Comparison of ENCODE assay signal across 8 cellular contexts in genomic region chr15:64774556-64775523, GRCh38. TPM values are rescaled to one million over a fixed set of nuclear protein-coding genes. Genes with fewer than 3 reads are reported as not detected.
DNase-seq lines count a peak whose midpoint lies in the region; ATAC-seq and TF ChIP-seq lines count a peak whose summit lies in the region.

No MANE protein-coding gene starts in this region.

- H3K4me1 Mint-ChIP-seq in HFFc6 (ENCODE audit: low read depth), result no peaks in the 10 kb centered on the region

- H3K36me3 ChIP-seq in ascending aorta (no peaks in the 10 kb centered on the region), left lung (no peaks in the 10 kb centered on the region), thoracic aorta (no peaks in the 10 kb centered on the region)

- ATAC-seq in left lung (peak; percentile 60), thoracic aorta (ENCODE audit: insufficient number of reproducible peaks, low FRiP score, low read depth) (no peak), GM19324 (IDR thresholded peaks at IDR 0.05; ENCODE audit: low FRiP score, unreplicated experiment) (no peak), GM19023 (IDR thresholded peaks at IDR 0.05; ENCODE audit: unreplicated experiment) (no peak)

- peak overlapping the region; percentile 20; the same call in 1 of the 2 replicates for H3K4me3 Mint-ChIP-seq in HFFc6

- DNase-seq in AG20443 (ENCODE audit: low spot score) (peak; percentile 62), HFFc6 (no peak), ascending aorta (ENCODE audit: low spot score in 2 of 2) (no peak), left lung (peak in 1 of 2 donors; percentile 80), thoracic aorta (ENCODE audit: low spot score) (no peak), SW 1271 (lab: John Stamatoyannopoulos, UW) (no peak)

- H3K9me3 Mint-ChIP-seq in HFFc6, result no peaks in the 10 kb centered on the region

- peaks cover 37% of the 10 kb centered on the region for H3K27me3 Mint-ChIP-seq in HFFc6 (ENCODE audit: insufficient read depth)

- peaks cover 3 to 6% of the 10 kb centered on the region in 2 donors for H3K4me1 ChIP-seq in ascending aorta
- H3K4me1 ChIP-seq in left lung, result peaks cover 7 to 15% of the 10 kb centered on the region in 2 donors
- H3K4me1 ChIP-seq in thoracic aorta (ENCODE audit: control insufficient read depth in 1 of 2, low read depth in 2 of 2), result peaks cover 0 to 9% of the 10 kb centered on the region in 2 donors

- H3K27ac Mint-ChIP-seq in HFFc6, result no peak overlapping the region

- TF ChIP-seq CTCF in HFFc6 (IDR thresholded peaks at IDR 0.05) (no peak), ascending aorta (IDR thresholded peaks at IDR 0.05) (no peak), left lung (IDR thresholded peaks at IDR 0.05) (no peak), thoracic aorta (IDR thresholded peaks at IDR 0.05) (no peak)

- intact Hi-C loops in ascending aorta (cut with DNase I) (no loop called here), left lung (cut with DNase I) (no loop called here)

- H3K27me3 ChIP-seq in ascending aorta (no peaks in the 10 kb centered on the region), left lung (peaks cover 0 to 55% of the 10 kb centered on the region in 2 donors), thoracic aorta (replicated peaks; ENCODE audit: insufficient read depth) (no peaks in the 10 kb centered on the region)

- H3K27ac ChIP-seq in ascending aorta, result no peak overlapping the region
- H3K27ac ChIP-seq in left lung, result peak overlapping the region in 1 of 2 donors; percentile 33
- no peak overlapping the region for H3K27ac ChIP-seq in thoracic aorta

- H3K36me3 Mint-ChIP-seq in HFFc6 (ENCODE audit: low read depth), result no peaks in the 10 kb centered on the region

- H3K4me3 ChIP-seq in ascending aorta (peak overlapping the region; percentile 80 to 85), left lung (peak overlapping the region; percentile 38 to 51), thoracic aorta (peak overlapping the region; percentile 81)

- no peaks in the 10 kb centered on the region for H3K9me3 ChIP-seq in ascending aorta
- H3K9me3 ChIP-seq in left lung, result no peaks in the 10 kb centered on the region
- H3K9me3 ChIP-seq in thoracic aorta, result no peaks in the 10 kb centered on the region

RNA-seq across cellular contexts. Expression of gene RBPMS2, which starts 0.5 kb away (rescaled TPM):
- under 1 TPM in 1 of 6 experiments, not detected in 5; 0.14 TPM for total RNA-seq in HFFc6 (2021; fragmentation: NEBNext Ultra II Directional; extraction: Animal tissue kit (Norgen Biotek cat#: 25700))
- total RNA-seq in ascending aorta, result not detected
- total RNA-seq in left lung, result 1 to 10 TPM; 3.7 to 4.7 TPM
- total RNA-seq in thoracic aorta, result 1 to 10 TPM in 1 of 2 donors, not detected in 1; 4.4 TPM

RNA-seq across cellular contexts. Expression of gene PIF1, which starts 50.6 kb away (rescaled TPM):
- total RNA-seq in HFFc6 (2021; fragmentation: NEBNext Ultra II Directional; extraction: Animal tissue kit (Norgen Biotek cat#: 25700)), result 10 to 100 TPM in 1 of 6 experiments, 1 to 10 TPM in 5; 4.0 to 10.7 (median 8.4) TPM
- total RNA-seq in ascending aorta (not detected), left lung (1 to 10 TPM; 1.6 to 2.7 TPM), thoracic aorta (1 to 10 TPM; 1.1 to 9.0 TPM)
